In the genomic region with DNA sequence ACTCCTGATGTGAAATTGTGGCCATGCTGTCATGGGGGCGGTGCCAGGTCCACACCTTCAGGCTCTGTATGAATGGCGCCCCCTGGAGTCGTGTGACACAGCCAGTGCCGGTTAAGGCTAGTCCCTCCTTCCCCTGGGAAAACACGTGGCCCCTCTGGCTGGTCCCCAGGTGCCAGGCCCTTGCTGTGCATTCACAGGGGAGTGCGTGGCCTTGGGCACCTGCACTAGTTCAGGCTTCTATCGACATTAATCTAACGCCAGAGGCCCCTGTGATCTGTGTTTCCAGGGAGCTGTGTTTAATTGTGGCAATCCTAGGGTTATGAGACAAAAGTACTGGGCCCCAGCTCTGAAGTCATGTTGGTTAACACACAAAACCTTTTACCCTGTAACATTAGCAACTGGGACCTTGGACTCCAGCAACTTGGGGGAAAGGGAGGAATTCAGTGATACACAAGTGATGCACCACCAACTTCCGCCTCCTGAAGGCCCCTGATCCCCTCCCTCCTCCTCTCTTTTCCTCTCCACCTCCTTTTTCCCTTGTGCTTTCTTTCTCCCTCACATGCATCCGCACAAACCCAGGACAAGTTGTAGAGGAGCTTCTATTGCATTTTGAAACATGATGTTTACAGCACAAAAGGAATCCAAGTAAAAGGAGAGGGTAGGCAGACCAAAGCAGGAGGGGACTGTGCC, we compare ENCODE assay signal across 8 cellular contexts.
A peak's percentile ranks its signal among the peaks of the same experiment; 100 is the strongest.
DNase-seq lines count a peak whose midpoint lies in the region; ATAC-seq and TF ChIP-seq lines count a peak whose summit lies in the region.

No MANE protein-coding gene starts in this region.

- intact Hi-C loops in Calu3 (cut with micrococcal nuclease; ENCODE audit: unreplicated experiment) (loop anchor here (10.0 kb wide), 1 partner anchor 424 kb away; no protein-coding TSS in a partner anchor), Right ventricle myocardium inferior (cut with DNase I) (no loop called here)

- H3K79me2 ChIP-seq in GM23248 (ENCODE audit: insufficient read depth), result peaks cover 82% of the 10 kb centered on the region

- CTCF ChIA-PET in Calu3 (lab: Charles Lee), result no interaction called here
- CTCF ChIA-PET in activated naive CD4-positive, alpha-beta T cell treated with anti-CD3 and anti-CD28 coated beads, Interleukin-2, amount 10 ng/mL, durations not matched to agents 7 days and 5 days (lab: Charles Lee), result interaction anchor here (0.6 to 2.5 kb wide), 22 partner anchors 10 to 565 kb away, joined by 3 to 10 read pairs (median 5); no protein-coding TSS in a partner anchor

- no peak overlapping the region for H3K4me3 ChIP-seq in GM23248

- in situ Hi-C loops in GM23248 (cut with MboI), result no loop called here

- no peaks in the 10 kb centered on the region for H3K9me3 Mint-ChIP-seq in Calu3 (ENCODE audit: low read depth, unreplicated experiment)
- no peaks in the 10 kb centered on the region for H3K9me3 Mint-ChIP-seq in activated naive CD4-positive, alpha-beta T cell treated with anti-CD3 and anti-CD28 coated beads, Interleukin-2, amount 10 ng/mL, durations not matched to agents 7 days and 5 days

- H3K4me1 ChIP-seq in GM23248 (ENCODE audit: insufficient read depth), result peaks cover 16% of the 10 kb centered on the region

- H3K27me3 Mint-ChIP-seq in Calu3 (ENCODE audit: unreplicated experiment), result no peaks in the 10 kb centered on the region
- H3K27me3 Mint-ChIP-seq in activated naive CD4-positive, alpha-beta T cell treated with anti-CD3 and anti-CD28 coated beads, Interleukin-2, amount 10 ng/mL, durations not matched to agents 7 days and 5 days, result no peaks in the 10 kb centered on the region

- H2AFZ ChIP-seq in GM23248, result no peak overlapping the region

- 0 out of 2 replicates have a peak overlapping the region, but pooled peaks have one; percentile 19 for H3K27ac ChIP-seq in GM23248

- no peaks in the 10 kb centered on the region for H4K20me1 ChIP-seq in GM23248 (ENCODE audit: insufficient read depth)

- H3K9ac ChIP-seq in GM23248, result no peak overlapping the region

- H3K9me2 ChIP-seq in GM23248 (ENCODE audit: insufficient read depth), result no peaks in the 10 kb centered on the region

- 47 to 49% methylated on average over 10 of the region's 10 CpGs for WGBS in GM23248 (ENCODE audit: low coverage in 1 of 2, low lambda C conversion rate in 2 of 2, missing lambda C conversion rate in 2 of 2), 2 experiments

- no peaks in the 10 kb centered on the region for H3K27me3 ChIP-seq in GM23248 (replicated peaks; ENCODE audit: insufficient read depth)

- peaks cover 20% of the 10 kb centered on the region for H3F3A ChIP-seq in GM23248 (ENCODE audit: insufficient read depth)

- peaks cover 72% of the 10 kb centered on the region for H3K4me1 Mint-ChIP-seq in Calu3 (ENCODE audit: low read depth, unreplicated experiment)
- H3K4me1 Mint-ChIP-seq in activated naive CD4-positive, alpha-beta T cell treated with anti-CD3 and anti-CD28 coated beads, Interleukin-2, amount 10 ng/mL, durations not matched to agents 7 days and 5 days, result peaks cover 18% of the 10 kb centered on the region

- no peak overlapping the region for H3K27ac Mint-ChIP-seq in Calu3 (ENCODE audit: unreplicated experiment)
- peak overlapping the region; percentile 33 for H3K27ac Mint-ChIP-seq in activated naive CD4-positive, alpha-beta T cell treated with anti-CD3 and anti-CD28 coated beads, Interleukin-2, amount 10 ng/mL, durations not matched to agents 7 days and 5 days

- H3K9me3 ChIP-seq in GM23248 (ENCODE audit: low read depth), result no peaks in the 10 kb centered on the region

- no TSS peak for BruUV-seq in Calu3 (replicated peaks; lab: Mats Ljungman, UMichigan)

- no peak for TF ChIP-seq CTCF in Calu3 (IDR thresholded peaks at IDR 0.05; ENCODE audit: unreplicated experiment)

- no peak overlapping the region for H3K4me2 ChIP-seq in GM23248 (ENCODE audit: unreplicated experiment)

- H3K36me3 ChIP-seq in GM23248 (ENCODE audit: low read depth), result no peaks in the 10 kb centered on the region; the same call in 1 of the 2 replicates

- DNase-seq in Calu3 (peak; percentile 86), GM23248 (peak; percentile 88), NCI-H1048 (lab: John Stamatoyannopoulos, UW) (peak; percentile 59), SK-N-DZ (ENCODE audit: low spot score) (peak; percentile 58), Right ventricle myocardium inferior (ENCODE audit: missing footprints) (peak; percentile 93), pulmonary artery endothelial cell (ENCODE audit: low read depth, low spot score) (peak; percentile 51)
- peak; percentile 84 for DNase-seq in activated naive CD4-positive, alpha-beta T cell treated with anti-CD3 and anti-CD28 coated beads, Interleukin-2, amount 10 ng/mL, durations not matched to agents 7 days and 5 days

- peak; percentile 84 for ATAC-seq in Right ventricle myocardium inferior
- ATAC-seq in GM21526 (IDR thresholded peaks at IDR 0.05; ENCODE audit: low FRiP score, unreplicated experiment), result no peak

- no peak overlapping the region for H3K4me3 Mint-ChIP-seq in Calu3 (ENCODE audit: low read depth, unreplicated experiment)
- H3K4me3 Mint-ChIP-seq in activated naive CD4-positive, alpha-beta T cell treated with anti-CD3 and anti-CD28 coated beads, Interleukin-2, amount 10 ng/mL, durations not matched to agents 7 days and 5 days, result no peak overlapping the region

- H3K36me3 Mint-ChIP-seq in Calu3 (ENCODE audit: insufficient read depth, unreplicated experiment), result peaks cover 37% of the 10 kb centered on the region
- H3K36me3 Mint-ChIP-seq in activated naive CD4-positive, alpha-beta T cell treated with anti-CD3 and anti-CD28 coated beads, Interleukin-2, amount 10 ng/mL, durations not matched to agents 7 days and 5 days, result peaks cover 23% of the 10 kb centered on the region
